In genomic region chrY:21253455-21254248, GRCh38 we compare ENCODE assay signal across 15 cellular contexts.
DNase-seq lines count a peak whose midpoint lies in the region; ATAC-seq lines count a peak whose summit lies in the region.
"Had no signal": no experiment of that assay in that cellular context is flagged by ENCODE, and none has a peak within 500 bp of the region (broad histone marks: within the 10 kb centered on the region; RNA-seq: fewer than 3 reads in every experiment).

No MANE protein-coding gene starts in this region.

- H3K9me3 Mint-ChIP-seq in activated CD4-positive, alpha-beta T cell treated with anti-CD3 and anti-CD28 coated beads, Interleukin-2, amount 10 ng/mL, durations not matched to agents 24 days and 14 days = no peaks in the 10 kb centered on the region
- H3K9me3 Mint-ChIP-seq in activated T-helper 1 cell treated with anti-CD3 and anti-CD28 coated beads, Interleukin-12 subunit alpha, Interleukin-12 subunit beta, Interleukin-2, Interleukin-4 antibody, amounts not matched to agents 30 ng/mL and 10 ng/mL and 1 ng/mL, durations not matched to agents 14 hours and 24 hours and 36 hours = no peaks in the 10 kb centered on the region

- peak; percentile 69 for ATAC-seq in Right ventricle myocardium superior (ENCODE audit: poor library complexity)
- ATAC-seq in GM19395 (IDR thresholded peaks at IDR 0.05; ENCODE audit: unreplicated experiment) = no peak

- DNase-seq in activated CD4-positive, alpha-beta T cell treated with anti-CD3 and anti-CD28 coated beads, Interleukin-2, amount 10 ng/mL, durations not matched to agents 24 days and 14 days = no peak
- no peak for DNase-seq in activated CD4-positive, alpha-beta T cell treated with anti-CD3 and anti-CD28 coated beads, Interleukin-2, amount 50 U/mL, for 48 hours
- DNase-seq in Right ventricle myocardium superior (no peak), cardiac septum (ENCODE audit: low spot score) (no peak), NCI-H2081 (lab: John Stamatoyannopoulos, UW) (no peak)
- DNase-seq in activated T-helper 1 cell treated with anti-CD3 and anti-CD28 coated beads, Interleukin-12 subunit alpha, Interleukin-12 subunit beta, Interleukin-2, Interleukin-4 antibody, amounts not matched to agents 30 ng/mL and 10 ng/mL and 1 ng/mL, durations not matched to agents 14 hours and 24 hours and 36 hours (ENCODE audit: low spot score) = no peak
- no peak for DNase-seq in effector CD8-positive, alpha-beta T cell (lab: John Stamatoyannopoulos, UW)
- DNase-seq: DMS53, H7, KG1, NCI-H1048, NCI-H146, NCI-H226, NCI-H526 treated with DMSO at 0.1 percent for 48 hours had no signal

- peak overlapping the region; percentile 71 for H3K4me3 Mint-ChIP-seq in activated CD4-positive, alpha-beta T cell treated with anti-CD3 and anti-CD28 coated beads, Interleukin-2, amount 10 ng/mL, durations not matched to agents 24 days and 14 days
- H3K4me3 Mint-ChIP-seq in activated T-helper 1 cell treated with anti-CD3 and anti-CD28 coated beads, Interleukin-12 subunit alpha, Interleukin-12 subunit beta, Interleukin-2, Interleukin-4 antibody, amounts not matched to agents 30 ng/mL and 10 ng/mL and 1 ng/mL, durations not matched to agents 14 hours and 24 hours and 36 hours = peak overlapping the region; percentile 33

- H3K27me3 Mint-ChIP-seq in activated CD4-positive, alpha-beta T cell treated with anti-CD3 and anti-CD28 coated beads, Interleukin-2, amount 10 ng/mL, durations not matched to agents 24 days and 14 days = no peaks in the 10 kb centered on the region
- H3K27me3 Mint-ChIP-seq in activated T-helper 1 cell treated with anti-CD3 and anti-CD28 coated beads, Interleukin-12 subunit alpha, Interleukin-12 subunit beta, Interleukin-2, Interleukin-4 antibody, amounts not matched to agents 30 ng/mL and 10 ng/mL and 1 ng/mL, durations not matched to agents 14 hours and 24 hours and 36 hours (ENCODE audit: insufficient read depth) = no peaks in the 10 kb centered on the region

- H3K27ac Mint-ChIP-seq in activated CD4-positive, alpha-beta T cell treated with anti-CD3 and anti-CD28 coated beads, Interleukin-2, amount 10 ng/mL, durations not matched to agents 24 days and 14 days = peak overlapping the region; percentile 85
- H3K27ac Mint-ChIP-seq in activated T-helper 1 cell treated with anti-CD3 and anti-CD28 coated beads, Interleukin-12 subunit alpha, Interleukin-12 subunit beta, Interleukin-2, Interleukin-4 antibody, amounts not matched to agents 30 ng/mL and 10 ng/mL and 1 ng/mL, durations not matched to agents 14 hours and 24 hours and 36 hours = peak overlapping the region; percentile 65

- H3K36me3 Mint-ChIP-seq in activated CD4-positive, alpha-beta T cell treated with anti-CD3 and anti-CD28 coated beads, Interleukin-2, amount 10 ng/mL, durations not matched to agents 24 days and 14 days (ENCODE audit: low read depth) = peaks cover 3% of the 10 kb centered on the region
- peaks cover 6% of the 10 kb centered on the region for H3K36me3 Mint-ChIP-seq in activated T-helper 1 cell treated with anti-CD3 and anti-CD28 coated beads, Interleukin-12 subunit alpha, Interleukin-12 subunit beta, Interleukin-2, Interleukin-4 antibody, amounts not matched to agents 30 ng/mL and 10 ng/mL and 1 ng/mL, durations not matched to agents 14 hours and 24 hours and 36 hours (ENCODE audit: low read depth)

- intact Hi-C loops in activated CD4-positive, alpha-beta T cell treated with anti-CD3 and anti-CD28 coated beads, Interleukin-2, amount 10 ng/mL, durations not matched to agents 24 days and 14 days (cut with micrococcal nuclease) = no loop called here
- intact Hi-C loops in Right ventricle myocardium superior (cut with DNase I) = no loop called here
- intact Hi-C loops in cardiac septum (cut with DNase I) = no loop called here
- intact Hi-C loops in activated T-helper 1 cell treated with anti-CD3 and anti-CD28 coated beads, Interleukin-12 subunit alpha, Interleukin-12 subunit beta, Interleukin-2, Interleukin-4 antibody, amounts not matched to agents 30 ng/mL and 10 ng/mL and 1 ng/mL, durations not matched to agents 14 hours and 24 hours and 36 hours (cut with micrococcal nuclease) = no loop called here

- peaks cover 37% of the 10 kb centered on the region for H3K4me1 Mint-ChIP-seq in activated CD4-positive, alpha-beta T cell treated with anti-CD3 and anti-CD28 coated beads, Interleukin-2, amount 10 ng/mL, durations not matched to agents 24 days and 14 days
- H3K4me1 Mint-ChIP-seq in activated T-helper 1 cell treated with anti-CD3 and anti-CD28 coated beads, Interleukin-12 subunit alpha, Interleukin-12 subunit beta, Interleukin-2, Interleukin-4 antibody, amounts not matched to agents 30 ng/mL and 10 ng/mL and 1 ng/mL, durations not matched to agents 14 hours and 24 hours and 36 hours (ENCODE audit: low read depth) = peaks cover 48% of the 10 kb centered on the region
